9 cellular contexts compared by ENCODE assay signal in the genomic region with DNA sequence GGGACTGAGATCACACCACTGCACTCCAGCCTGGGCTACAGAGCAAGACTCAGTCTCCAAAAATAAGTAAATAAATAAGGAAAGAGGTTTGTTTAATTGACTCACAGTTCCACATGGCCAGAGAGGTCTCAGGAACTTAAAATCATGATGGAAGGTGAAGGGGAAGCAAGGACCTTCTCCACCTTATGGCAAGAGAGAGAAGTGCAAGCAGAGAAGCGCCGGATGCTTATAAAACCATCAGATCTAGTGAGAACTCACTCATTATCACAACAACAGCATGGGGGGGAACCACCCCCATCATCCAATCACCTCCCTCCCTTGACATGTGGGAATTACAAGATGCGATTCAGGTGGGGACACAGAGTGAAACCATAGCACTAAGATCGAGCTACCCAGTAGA. TPM values are rescaled to one million over a fixed set of nuclear protein-coding genes. Genes with fewer than 3 reads are reported as not detected.
A peak's percentile ranks its signal among the peaks of the same experiment; 100 is the strongest.
DNase-seq lines count a peak whose midpoint lies in the region; ATAC-seq and TF ChIP-seq lines count a peak whose summit lies in the region.
"Had no signal": no experiment of that assay in that cellular context is flagged by ENCODE, and none has a peak within 500 bp of the region (broad histone marks: within the 10 kb centered on the region; RNA-seq: fewer than 3 reads in every experiment).

No MANE protein-coding gene starts in this region.

- no peak overlapping the region for H2AFZ ChIP-seq in Loucy (ENCODE audit: low read length)

- peaks cover 0 to 10% (median 7%) of the 10 kb centered on the region in 9 donors for H3K9me3 Mint-ChIP-seq in naive thymus-derived CD8-positive, alpha-beta T cell
- peaks cover 5% of the 10 kb centered on the region for H3K9me3 Mint-ChIP-seq in activated CD4-positive, alpha-beta memory T cell treated with anti-CD3 and anti-CD28 coated beads for 36 hours

- CTCF ChIA-PET in activated CD4-positive, alpha-beta memory T cell treated with anti-CD3 and anti-CD28 coated beads for 36 hours (lab: Charles Lee): interaction anchor here (2.5 kb wide), 1 partner anchor 18 kb away, joined by 7 read pairs; no protein-coding TSS in a partner anchor

- H3K4me2 ChIP-seq in DOHH2 (ENCODE audit: low read length): no peak overlapping the region
- H3K4me2 ChIP-seq in Loucy (ENCODE audit: low read depth, low read length, poor library complexity, severe bottlenecking): no peak overlapping the region

- H3K27ac ChIP-seq in DOHH2 (ENCODE audit: low read depth, low read length): no peak overlapping the region
- H3K27ac ChIP-seq: HL-60 had no signal

- H3K4me1 ChIP-seq in DOHH2 (ENCODE audit: control insufficient read depth, low read length): no peaks in the 10 kb centered on the region
- H3K4me1 ChIP-seq in Loucy (ENCODE audit: insufficient read depth, low read length, poor library complexity, severe bottlenecking): no peaks in the 10 kb centered on the region

- no peak for DNase-seq in fibroblast of mammary gland (ENCODE audit: low read depth)
- DNase-seq in stimulated activated naive CD4-positive, alpha-beta T cell (lab: John Stamatoyannopoulos, UW): no peak
- no peak for DNase-seq in naive thymus-derived CD8-positive, alpha-beta T cell
- DNase-seq in activated CD4-positive, alpha-beta memory T cell treated with anti-CD3 and anti-CD28 coated beads for 36 hours: no peak
- DNase-seq in activated CD8-positive, alpha-beta memory T cell treated with anti-CD3 and anti-CD28 coated beads, Interleukin-2, amount 50 U/mL, for 4 hours: no peak

- no peak overlapping the region for H3K4me3 Mint-ChIP-seq in naive thymus-derived CD8-positive, alpha-beta T cell
- H3K4me3 Mint-ChIP-seq in activated CD4-positive, alpha-beta memory T cell treated with anti-CD3 and anti-CD28 coated beads for 36 hours: no peak overlapping the region

- peak; percentile 49 for TF ChIP-seq CTCF in DOHH2 (IDR thresholded peaks at IDR 0.05; ENCODE audit: low read depth, low read length, poor library complexity, severe bottlenecking)
- TF ChIP-seq CTCF in Loucy (conservative IDR thresholded peaks at IDR 0.05; ENCODE audit: low read length): peak; percentile 36; the same call in 1 of the 2 replicates
- peak; percentile 40 for TF ChIP-seq CTCF in fibroblast of mammary gland (conservative IDR thresholded peaks at IDR 0.05; ENCODE audit: control insufficient read depth, insufficient read depth, low read depth, low read length)

- H3K27me3 ChIP-seq in DOHH2 (ENCODE audit: control insufficient read depth, low read length): no peaks in the 10 kb centered on the region
- no peaks in the 10 kb centered on the region for H3K27me3 ChIP-seq in Loucy (ENCODE audit: insufficient read depth, low read length, poor library complexity, severe bottlenecking)

- POLR2A ChIA-PET in naive thymus-derived CD8-positive, alpha-beta T cell (lab: Charles Lee): no interaction called here
- POLR2A ChIA-PET in activated CD4-positive, alpha-beta memory T cell treated with anti-CD3 and anti-CD28 coated beads for 36 hours (lab: Charles Lee): no interaction called here

- no peaks in the 10 kb centered on the region for H3F3A ChIP-seq in DOHH2 (ENCODE audit: control insufficient read depth, insufficient read depth)
- no peaks in the 10 kb centered on the region for H3F3A ChIP-seq in Loucy (ENCODE audit: low read depth)

- peak; percentile 87 for ATAC-seq in GM21367 (IDR thresholded peaks at IDR 0.05; ENCODE audit: unreplicated experiment)
- no peak for ATAC-seq in naive thymus-derived CD8-positive, alpha-beta T cell

- no peak overlapping the region for H3K27ac Mint-ChIP-seq in naive thymus-derived CD8-positive, alpha-beta T cell
- H3K27ac Mint-ChIP-seq in activated CD4-positive, alpha-beta memory T cell treated with anti-CD3 and anti-CD28 coated beads for 36 hours: no peak overlapping the region

- H3K4me1 Mint-ChIP-seq in naive thymus-derived CD8-positive, alpha-beta T cell: no peaks in the 10 kb centered on the region
- H3K4me1 Mint-ChIP-seq in activated CD4-positive, alpha-beta memory T cell treated with anti-CD3 and anti-CD28 coated beads for 36 hours (ENCODE audit: low read depth): no peaks in the 10 kb centered on the region

- H3K36me3 ChIP-seq in DOHH2 (ENCODE audit: control insufficient read depth, low read length): no peaks in the 10 kb centered on the region
- H3K36me3 ChIP-seq in Loucy (ENCODE audit: insufficient read depth, low read length): no peaks in the 10 kb centered on the region

- H3K4me3 ChIP-seq in DOHH2 (ENCODE audit: low read length) (no peak overlapping the region), Loucy (ENCODE audit: low read length, poor library complexity, severe bottlenecking) (no peak overlapping the region), fibroblast of mammary gland (ENCODE audit: control insufficient read depth, low read depth, low read length) (no peak overlapping the region)

- peaks cover 0 to 8% (median 0%) of the 10 kb centered on the region in 3 donors for H3K36me3 Mint-ChIP-seq in naive thymus-derived CD8-positive, alpha-beta T cell
- H3K36me3 Mint-ChIP-seq in activated CD4-positive, alpha-beta memory T cell treated with anti-CD3 and anti-CD28 coated beads for 36 hours: no peaks in the 10 kb centered on the region

- peaks cover 4 to 19% (median 6%) of the 10 kb centered on the region in 5 donors for H3K27me3 Mint-ChIP-seq in naive thymus-derived CD8-positive, alpha-beta T cell
- H3K27me3 Mint-ChIP-seq in activated CD4-positive, alpha-beta memory T cell treated with anti-CD3 and anti-CD28 coated beads for 36 hours: peaks cover 3% of the 10 kb centered on the region

- no peaks in the 10 kb centered on the region for H3K9me2 ChIP-seq in DOHH2 (replicated peaks; ENCODE audit: control insufficient read depth, low read length)
- no peaks in the 10 kb centered on the region for H3K9me2 ChIP-seq in Loucy (replicated peaks; ENCODE audit: low read depth, low read length)

- H3K9me3 ChIP-seq in DOHH2 (ENCODE audit: control insufficient read depth, insufficient read depth, low read length): no peaks in the 10 kb centered on the region
- H3K9me3 ChIP-seq in Loucy (ENCODE audit: insufficient read depth, low read depth, low read length): no peaks in the 10 kb centered on the region

- H4K20me1 ChIP-seq in DOHH2 (ENCODE audit: control insufficient read depth, insufficient read depth, low read depth, low read length) (no peaks in the 10 kb centered on the region), Loucy (ENCODE audit: insufficient read depth, low read length, poor library complexity, severe bottlenecking) (no peaks in the 10 kb centered on the region)

- intact Hi-C loops in activated CD4-positive, alpha-beta memory T cell treated with anti-CD3 and anti-CD28 coated beads for 36 hours (cut with micrococcal nuclease): no loop called here

- H3K79me2 ChIP-seq in DOHH2 (ENCODE audit: control insufficient read depth, low read length) (no peaks in the 10 kb centered on the region), Loucy (ENCODE audit: insufficient read depth, low read length) (no peaks in the 10 kb centered on the region)

- no peak overlapping the region for H3K9ac ChIP-seq in Loucy (ENCODE audit: low read depth, low read length, poor library complexity, severe bottlenecking)

RNA-seq across cellular contexts. Expression of a gene that starts 22.8 kb away (rescaled TPM):
- 10 to 100 TPM; 23.0 to 25.0 TPM for total RNA-seq in naive thymus-derived CD8-positive, alpha-beta T cell
- polyA plus RNA-seq in naive thymus-derived CD8-positive, alpha-beta T cell: 1 to 10 TPM; 2.0 to 4.2 (median 3.6) TPM
- 1 to 10 TPM; 3.3 to 3.8 TPM for total RNA-seq in activated CD4-positive, alpha-beta memory T cell treated with anti-CD3 and anti-CD28 coated beads for 36 hours

Comparison
In these comparisons a context has a peak if more than half of its experiments do, and no peak if none do; other contexts are left out.
1. RNA of a gene that starts 22.8 kb away (total RNA-seq): 23.0 to 25.0 TPM in naive thymus-derived CD8-positive, alpha-beta T cell; 3.3 to 3.8 TPM in activated CD4-positive, alpha-beta memory T cell treated with anti-CD3 and anti-CD28 coated beads for 36 hours; every median in the first group is over 4 times any median in the second.
2. Peak in every context shown above with its lines, with median percentiles within 50 percentile points of each other: CTCF ChIP-seq.